14 cellular contexts compared by ENCODE assay signal in genomic region chr5:62475072-62475471, GRCh38.
A peak's percentile ranks its signal among the peaks of the same experiment; 100 is the strongest.
DNase-seq lines count a peak whose midpoint lies in the region; ATAC-seq and TF ChIP-seq lines count a peak whose summit lies in the region.
"Had no signal": no experiment of that assay in that cellular context is flagged by ENCODE, and none has a peak within 500 bp of the region (broad histone marks: within the 10 kb centered on the region; RNA-seq: fewer than 3 reads in every experiment).

No MANE protein-coding gene starts in this region.

- CTCF ChIA-PET in activated CD8-positive, alpha-beta T cell treated with anti-CD3 and anti-CD28 coated beads, Interleukin-2, amount 10 ng/mL, durations not matched to agents 7 days and 5 days (lab: Charles Lee): interaction anchor here (1.2 to 1.6 kb wide), 2 partner anchors 8 to 15 kb away, joined by 3 to 4 read pairs; no protein-coding TSS in a partner anchor
- CTCF ChIA-PET in CD8-positive, alpha-beta memory T cell (lab: Charles Lee): interaction anchor here (1.2 to 1.6 kb wide), 2 partner anchors 14 to 19 kb away, joined by 3 to 4 read pairs; no protein-coding TSS in a partner anchor

- ATAC-seq in psoas muscle: no peak
- no peak for ATAC-seq in GM18520 (IDR thresholded peaks at IDR 0.05; ENCODE audit: unreplicated experiment)
- ATAC-seq in activated CD8-positive, alpha-beta T cell treated with anti-CD3 and anti-CD28 coated beads, Interleukin-2, amount 10 ng/mL, durations not matched to agents 7 days and 5 days: no peak

- no peak for TF ChIP-seq CTCF in psoas muscle (IDR thresholded peaks at IDR 0.05)

- H3K27ac ChIP-seq in epithelial cell of prostate (no peak overlapping the region), psoas muscle (no peak overlapping the region)
- no peak overlapping the region for H3K27ac ChIP-seq in CD8-positive, alpha-beta memory T cell (ENCODE audit: low read depth, low read length)
- H3K27ac ChIP-seq: dorsolateral prefrontal cortex had no signal

- intact Hi-C loops in psoas muscle (cut with DNase I): no loop called here

- 86 to 91% (median 89%) methylated on average over 9 of the region's 9 CpGs for WGBS in psoas muscle, 3 donors

- no peak overlapping the region for H3K27ac Mint-ChIP-seq in activated CD8-positive, alpha-beta T cell treated with anti-CD3 and anti-CD28 coated beads, Interleukin-2, amount 10 ng/mL, durations not matched to agents 7 days and 5 days
- H3K27ac Mint-ChIP-seq in CD8-positive, alpha-beta memory T cell: no peak overlapping the region
- H3K27ac Mint-ChIP-seq: activated naive CD4-positive, alpha-beta T cell treated with anti-CD3 and anti-CD28 coated beads, Interleukin-2, amount 50 U/mL, for 24 hours had no signal

- POLR2A ChIA-PET in activated CD8-positive, alpha-beta T cell treated with anti-CD3 and anti-CD28 coated beads, Interleukin-2, amount 10 ng/mL, durations not matched to agents 7 days and 5 days (lab: Charles Lee): no interaction called here
- POLR2A ChIA-PET in CD8-positive, alpha-beta memory T cell (lab: Charles Lee): no interaction called here

- H3K9me3 ChIP-seq in psoas muscle: no peaks in the 10 kb centered on the region
- no peaks in the 10 kb centered on the region for H3K9me3 ChIP-seq in CD8-positive, alpha-beta memory T cell (ENCODE audit: low read length)

- no peaks in the 10 kb centered on the region for H3K9me3 Mint-ChIP-seq in activated CD8-positive, alpha-beta T cell treated with anti-CD3 and anti-CD28 coated beads, Interleukin-2, amount 10 ng/mL, durations not matched to agents 7 days and 5 days (ENCODE audit: insufficient read depth)
- no peaks in the 10 kb centered on the region for H3K9me3 Mint-ChIP-seq in CD8-positive, alpha-beta memory T cell
- H3K9me3 Mint-ChIP-seq: activated naive CD4-positive, alpha-beta T cell treated with anti-CD3 and anti-CD28 coated beads, Interleukin-2, amount 50 U/mL, for 24 hours had no signal

- H3K4me3 Mint-ChIP-seq in activated CD8-positive, alpha-beta T cell treated with anti-CD3 and anti-CD28 coated beads, Interleukin-2, amount 10 ng/mL, durations not matched to agents 7 days and 5 days: no peak overlapping the region
- no peak overlapping the region for H3K4me3 Mint-ChIP-seq in CD8-positive, alpha-beta memory T cell
- H3K4me3 Mint-ChIP-seq: activated naive CD4-positive, alpha-beta T cell treated with anti-CD3 and anti-CD28 coated beads, Interleukin-2, amount 50 U/mL, for 24 hours had no signal

- no peaks in the 10 kb centered on the region for H3K27me3 Mint-ChIP-seq in activated CD8-positive, alpha-beta T cell treated with anti-CD3 and anti-CD28 coated beads, Interleukin-2, amount 10 ng/mL, durations not matched to agents 7 days and 5 days (ENCODE audit: low read depth)
- no peaks in the 10 kb centered on the region for H3K27me3 Mint-ChIP-seq in CD8-positive, alpha-beta memory T cell
- H3K27me3 Mint-ChIP-seq: activated naive CD4-positive, alpha-beta T cell treated with anti-CD3 and anti-CD28 coated beads, Interleukin-2, amount 50 U/mL, for 24 hours had no signal

- peaks cover 8% of the 10 kb centered on the region for H3K4me1 Mint-ChIP-seq in activated CD8-positive, alpha-beta T cell treated with anti-CD3 and anti-CD28 coated beads, Interleukin-2, amount 10 ng/mL, durations not matched to agents 7 days and 5 days (ENCODE audit: low read depth)
- no peaks in the 10 kb centered on the region for H3K4me1 Mint-ChIP-seq in CD8-positive, alpha-beta memory T cell

- peaks cover 13% of the 10 kb centered on the region for H3K36me3 Mint-ChIP-seq in activated CD8-positive, alpha-beta T cell treated with anti-CD3 and anti-CD28 coated beads, Interleukin-2, amount 10 ng/mL, durations not matched to agents 7 days and 5 days (ENCODE audit: low read depth)
- H3K36me3 Mint-ChIP-seq in CD8-positive, alpha-beta memory T cell: peaks cover 5 to 40% (median 13%) of the 10 kb centered on the region in 3 donors

- no peaks in the 10 kb centered on the region for H3K27me3 ChIP-seq in psoas muscle (ENCODE audit: insufficient read depth in 3 of 3, low read length in 2 of 3)
- no peaks in the 10 kb centered on the region for H3K27me3 ChIP-seq in CD8-positive, alpha-beta memory T cell (ENCODE audit: insufficient read depth, low read length, poor library complexity, severe bottlenecking)
- H3K27me3 ChIP-seq: dorsolateral prefrontal cortex, right atrium auricular region had no signal

- DNase-seq in H4 (ENCODE audit: low spot score) (peak; percentile 11), RKO (ENCODE audit: low spot score) (peak; percentile 68), epithelial cell of prostate (ENCODE audit: low read depth, low spot score) (peak; percentile 14), psoas muscle (peak; percentile 15 to 23), NCI-H1930 (lab: John Stamatoyannopoulos, UW) (no peak)
- DNase-seq in activated CD8-positive, alpha-beta T cell treated with anti-CD3 and anti-CD28 coated beads, Interleukin-2, amount 10 ng/mL, durations not matched to agents 7 days and 5 days: no peak
- no peak for DNase-seq in CD8-positive, alpha-beta memory T cell
- DNase-seq: dorsolateral prefrontal cortex, H7, NCI-H2029 treated with DMSO at 0.1 percent for 48 hours, substantia nigra had no signal

- no peaks in the 10 kb centered on the region for H3K4me1 ChIP-seq in psoas muscle
- H3K4me1 ChIP-seq in CD8-positive, alpha-beta memory T cell (ENCODE audit: insufficient read depth, low read length): no peaks in the 10 kb centered on the region
- H3K4me1 ChIP-seq: right atrium auricular region had no signal

- H3K36me3 ChIP-seq in psoas muscle (ENCODE audit: insufficient read depth in 1 of 2, low read depth in 1 of 2): peaks cover 3 to 35% of the 10 kb centered on the region in 2 donors
- H3K36me3 ChIP-seq in CD8-positive, alpha-beta memory T cell (ENCODE audit: insufficient read depth, low read length): peaks cover 4% of the 10 kb centered on the region
- H3K36me3 ChIP-seq: right atrium auricular region had no signal

- H3K4me3 ChIP-seq in psoas muscle: no peak overlapping the region
- no peak overlapping the region for H3K4me3 ChIP-seq in CD8-positive, alpha-beta memory T cell (ENCODE audit: low read length)
- H3K4me3 ChIP-seq: dorsolateral prefrontal cortex, right atrium auricular region had no signal

Comparison
In these comparisons a context has a peak if more than half of its experiments do, and no peak if none do; other contexts are left out.
1. DNase-seq: peak in H4 (single experiment), RKO (single experiment), epithelial cell of prostate (single experiment) and psoas muscle (2 of 2); none in activated CD8-positive, alpha-beta T cell treated with anti-CD3 and anti-CD28 coated beads, Interleukin-2, amount 10 ng/mL, durations not matched to agents 7 days and 5 days (single experiment), CD8-positive, alpha-beta memory T cell (0 of 5) and NCI-H1930 (0 of 2).